Comparison of ENCODE assay signal across 1 cellular context in genomic region chr10:76577455-76577854, GRCh38.
TF ChIP-seq lines count a peak whose summit lies in the region.

No MANE protein-coding gene starts in this region.

TF ChIP-seq in IMR-90, 13 proteins besides CTCF, POLR2A, EP300 and RAD21 (continued from another document):
- TF ChIP-seq MXI1 (IDR thresholded peaks at IDR 0.05; ENCODE audit: borderline replicate concordance, low read depth, low read length) (no peak), SMC3 (IDR thresholded peaks at IDR 0.05; ENCODE audit: low read depth, low read length) (no peak), ELK1 (IDR thresholded peaks at IDR 0.05; ENCODE audit: borderline replicate concordance, low read depth, low read length) (no peak), NFE2L2 (IDR thresholded peaks at IDR 0.05; ENCODE audit: low read depth, low read length) (no peak)
